1 cellular context compared by ENCODE assay signal in genomic region chr19:28710278-28710677, GRCh38.
TF ChIP-seq lines count a peak whose summit lies in the region.

No MANE protein-coding gene starts in this region.

TF ChIP-seq in GM23338, 12 proteins besides CTCF, POLR2A, EP300 and RAD21:
- no peak for TF ChIP-seq ZNF462 (CRISPR knock-in tag; IDR thresholded peaks at IDR 0.05)
- TF ChIP-seq JUNB (IDR thresholded peaks at IDR 0.05; ENCODE audit: unreplicated experiment), result no peak
- TF ChIP-seq STAT1 (IDR thresholded peaks at IDR 0.05; ENCODE audit: unreplicated experiment), result no peak
- TF ChIP-seq EZH2 (IDR thresholded peaks at IDR 0.05; ENCODE audit: low read depth, unreplicated experiment), result no peak
- TF ChIP-seq REST (IDR thresholded peaks at IDR 0.05; ENCODE audit: unreplicated experiment), result no peak
- TF ChIP-seq, protein P1, sequence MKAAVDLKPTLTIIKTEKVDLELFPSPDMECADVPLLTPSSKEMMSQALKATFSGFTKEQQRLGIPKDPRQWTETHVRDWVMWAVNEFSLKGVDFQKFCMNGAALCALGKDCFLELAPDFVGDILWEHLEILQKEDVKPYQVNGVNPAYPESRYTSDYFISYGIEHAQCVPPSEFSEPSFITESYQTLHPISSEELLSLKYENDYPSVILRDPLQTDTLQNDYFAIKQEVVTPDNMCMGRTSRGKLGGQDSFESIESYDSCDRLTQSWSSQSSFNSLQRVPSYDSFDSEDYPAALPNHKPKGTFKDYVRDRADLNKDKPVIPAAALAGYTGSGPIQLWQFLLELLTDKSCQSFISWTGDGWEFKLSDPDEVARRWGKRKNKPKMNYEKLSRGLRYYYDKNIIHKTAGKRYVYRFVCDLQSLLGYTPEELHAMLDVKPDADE (IDR thresholded peaks at IDR 0.05), result no peak
